Comparison of ENCODE assay signal across 8 cellular contexts in genomic region chr13:113725329-113726105, GRCh38. TPM values are rescaled to one million over a fixed set of nuclear protein-coding genes. Genes with fewer than 3 reads are reported as not detected.
DNase-seq lines count a peak whose midpoint lies in the region; ATAC-seq and TF ChIP-seq lines count a peak whose summit lies in the region.
"Not testable (repeated sequence)": the region's sequence is repeated elsewhere in the genome, so short reads cannot be mapped to it uniquely, and the experiment has no call there.

No MANE protein-coding gene starts in this region.

- H4K20me1 ChIP-seq in GM23338 (replicated peaks; ENCODE audit: insufficient read depth), result not testable (repeated sequence)

- H3K36me3 ChIP-seq in GM23338 (ENCODE audit: insufficient read depth), result not testable (repeated sequence)

- not testable (repeated sequence) for H3K27ac Mint-ChIP-seq in GM23338, nephron progenitor cell
- peak overlapping the region in 1 of 2 donors; percentile 99 for H3K27ac Mint-ChIP-seq in stimulated activated naive CD8-positive, alpha-beta T cell treated with anti-CD3 and anti-CD28 coated beads, Interleukin-15, amount 100 ng/mL, for 72 hours

- not testable (repeated sequence) for H3K79me2 ChIP-seq in GM23338 (replicated peaks; ENCODE audit: insufficient read depth)

- not testable (repeated sequence) for H3K36me3 Mint-ChIP-seq in GM23338 (ENCODE audit: low read depth); activated T-cell treated with anti-CD3 and anti-CD28 coated beads, Interleukin-2, amount 50 U/mL, for 4 hours (ENCODE audit: insufficient read depth); nephron progenitor cell (ENCODE audit: low read depth)

- H3K4me3 ChIP-seq in GM23338, result peak overlapping the region; percentile 76; the same call in 1 of the 2 replicates
- H3K4me3 ChIP-seq in astrocyte of the cerebellum (ENCODE audit: low read depth, low read length), result peak overlapping the region; percentile 35

- not testable (repeated sequence) for H3K9me3 Mint-ChIP-seq in GM23338; activated T-cell treated with anti-CD3 and anti-CD28 coated beads, Interleukin-2, amount 50 U/mL, for 4 hours; nephron progenitor cell; stimulated activated naive CD8-positive, alpha-beta T cell treated with anti-CD3 and anti-CD28 coated beads, Interleukin-15, amount 100 ng/mL, for 72 hours

- not testable (repeated sequence) for H3K4me1 Mint-ChIP-seq in GM23338, nephron progenitor cell
- peaks cover 17% of the 10 kb centered on the region for H3K4me1 Mint-ChIP-seq in activated T-cell treated with anti-CD3 and anti-CD28 coated beads, Interleukin-2, amount 50 U/mL, for 4 hours (ENCODE audit: low read depth)
- peaks cover 12% of the 10 kb centered on the region for H3K4me1 Mint-ChIP-seq in stimulated activated naive CD8-positive, alpha-beta T cell treated with anti-CD3 and anti-CD28 coated beads, Interleukin-15, amount 100 ng/mL, for 72 hours

- not testable (repeated sequence) for H3K4me2 ChIP-seq in GM23338

- not testable (repeated sequence) for H3K27me3 Mint-ChIP-seq in GM23338 (ENCODE audit: insufficient read depth, low read depth, poor library complexity); nephron progenitor cell (ENCODE audit: low read depth, poor library complexity)
- peaks cover 14% of the 10 kb centered on the region for H3K27me3 Mint-ChIP-seq in activated T-cell treated with anti-CD3 and anti-CD28 coated beads, Interleukin-2, amount 50 U/mL, for 4 hours (ENCODE audit: low read depth)
- H3K27me3 Mint-ChIP-seq in stimulated activated naive CD8-positive, alpha-beta T cell treated with anti-CD3 and anti-CD28 coated beads, Interleukin-15, amount 100 ng/mL, for 72 hours, result peaks cover 24% of the 10 kb centered on the region

- not testable (repeated sequence) for H3F3A ChIP-seq in GM23338 (replicated peaks; ENCODE audit: low read depth)

- not testable (repeated sequence) for DNase-seq in GM23338 (ENCODE audit: low spot score); astrocyte of the cerebellum (ENCODE audit: low read depth)
- peak; percentile 50 for DNase-seq in activated CD4-positive, alpha-beta T cell treated with anti-CD3 and anti-CD28 coated beads for 1 hour
- peak; percentile 74 for DNase-seq in activated T-cell treated with anti-CD3 and anti-CD28 coated beads, Interleukin-2, amount 50 U/mL, for 4 hours
- DNase-seq in head of caudate nucleus, result peak in 39 of 42 donors; percentile 44 to 89 (median 75)
- peak; percentile 82 for DNase-seq in nephron progenitor cell
- peak; percentile 57 to 77 for DNase-seq in stimulated activated CD4-positive, alpha-beta T cell treated with anti-CD3 and anti-CD28 coated beads, Interleukin-2, amount 100 ng/mL, for 24 hours
- peak; percentile 60 to 68 for DNase-seq in stimulated activated naive CD8-positive, alpha-beta T cell treated with anti-CD3 and anti-CD28 coated beads, Interleukin-15, amount 100 ng/mL, for 72 hours

- H3K27me3 ChIP-seq in GM23338 (ENCODE audit: insufficient read depth), result not testable (repeated sequence)

- not testable (repeated sequence) for H3K4me3 Mint-ChIP-seq in GM23338; activated T-cell treated with anti-CD3 and anti-CD28 coated beads, Interleukin-2, amount 50 U/mL, for 4 hours; nephron progenitor cell
- H3K4me3 Mint-ChIP-seq in stimulated activated naive CD8-positive, alpha-beta T cell treated with anti-CD3 and anti-CD28 coated beads, Interleukin-15, amount 100 ng/mL, for 72 hours, result peak overlapping the region; percentile 80 to 87

- not testable (repeated sequence) for H3K4me1 ChIP-seq in GM23338 (ENCODE audit: insufficient read depth)

- not testable (repeated sequence) for ATAC-seq in GM23338; activated T-cell treated with anti-CD3 and anti-CD28 coated beads, Interleukin-2, amount 50 U/mL, for 4 hours; stimulated activated naive CD8-positive, alpha-beta T cell treated with anti-CD3 and anti-CD28 coated beads, Interleukin-15, amount 100 ng/mL, for 72 hours

- H3K9me2 ChIP-seq in GM23338 (ENCODE audit: insufficient read depth), result not testable (repeated sequence)

- H3K27ac ChIP-seq in GM23338 (ENCODE audit: low read depth), result not testable (repeated sequence)

- not testable (repeated sequence) for TF ChIP-seq CTCF in GM23338 (conservative IDR thresholded peaks at IDR 0.05; ENCODE audit: low read depth in 2 of 2); astrocyte of the cerebellum (IDR thresholded peaks at IDR 0.05; ENCODE audit: low read depth, low read length, missing control alignments); nephron progenitor cell (IDR thresholded peaks at IDR 0.05)

- in situ Hi-C loops in astrocyte of the cerebellum (cut with HindIII; ENCODE audit: low sequenced_read_pairs), result not testable (repeated sequence)

- H2AFZ ChIP-seq in GM23338, result not testable (repeated sequence)

- intact Hi-C loops in head of caudate nucleus (cut with DNase I), result not testable (repeated sequence)

TF ChIP-seq in GM23338, 12 proteins besides CTCF, POLR2A, EP300 and RAD21:
- peak; percentile 89 for TF ChIP-seq STAT1 (IDR thresholded peaks at IDR 0.05; ENCODE audit: unreplicated experiment)

RNA-seq across cellular contexts. Expression of gene TMEM255B, which starts 33.5 kb away (rescaled TPM):
- 0.69 and 0.82 TPM in 2 replicates for total RNA-seq in GM23338 (2014; rRNA removed; shearing (Covaris generic))
- 4.0 and 4.4 TPM in 2 replicates for polyA plus RNA-seq in GM23338 (2016; fragmentation: Nextera tagmentation; extraction: Ambion mirVana)
- total RNA-seq in activated T-cell treated with anti-CD3 and anti-CD28 coated beads, Interleukin-2, amount 50 U/mL, for 4 hours, result 1 to 10 TPM; 1.1 to 1.4 (median 1.3) TPM

RNA-seq across cellular contexts. Expression of gene GRK1, which starts 58.5 kb away (rescaled TPM):
- 0.27 TPM in 1 of 2 replicates, not detected in the other for total RNA-seq in GM23338 (2014; rRNA removed; shearing (Covaris generic))
- not detected in 2 replicates for polyA plus RNA-seq in GM23338 (2016; fragmentation: Nextera tagmentation; extraction: Ambion mirVana)
- under 1 TPM in 1 of 3 donors, not detected in 2; 0.05 TPM for total RNA-seq in activated T-cell treated with anti-CD3 and anti-CD28 coated beads, Interleukin-2, amount 50 U/mL, for 4 hours
